1 cellular context compared by ENCODE assay signal in genomic region chr14:26383286-26383685, GRCh38.
A peak's percentile ranks its signal among the peaks of the same experiment; 100 is the strongest.
TF ChIP-seq lines count a peak whose summit lies in the region.

No MANE protein-coding gene starts in this region.

TF ChIP-seq in HepG2, 621 proteins besides CTCF, POLR2A, EP300 and RAD21 (continued from another document):
- TF ChIP-seq DBP (CRISPR knock-in tag; IDR thresholded peaks at IDR 0.05; ENCODE audit: not compliant biosample characterization): no peak
- no peak for TF ChIP-seq MZF1 (CRISPR knock-in tag; IDR thresholded peaks at IDR 0.05; ENCODE audit: borderline replicate concordance)
- no peak for TF ChIP-seq SAFB2 (CRISPR knock-in tag; IDR thresholded peaks at IDR 0.05; ENCODE audit: borderline replicate concordance, low read depth)
- no peak for TF ChIP-seq YY1 (IDR thresholded peaks at IDR 0.05; ENCODE audit: insufficient read depth, insufficient replicate concordance, low read depth, low read length)
- TF ChIP-seq MXI1 (IDR thresholded peaks at IDR 0.05; ENCODE audit: borderline replicate concordance, low read depth, low read length): no peak
- TF ChIP-seq, protein P1, sequence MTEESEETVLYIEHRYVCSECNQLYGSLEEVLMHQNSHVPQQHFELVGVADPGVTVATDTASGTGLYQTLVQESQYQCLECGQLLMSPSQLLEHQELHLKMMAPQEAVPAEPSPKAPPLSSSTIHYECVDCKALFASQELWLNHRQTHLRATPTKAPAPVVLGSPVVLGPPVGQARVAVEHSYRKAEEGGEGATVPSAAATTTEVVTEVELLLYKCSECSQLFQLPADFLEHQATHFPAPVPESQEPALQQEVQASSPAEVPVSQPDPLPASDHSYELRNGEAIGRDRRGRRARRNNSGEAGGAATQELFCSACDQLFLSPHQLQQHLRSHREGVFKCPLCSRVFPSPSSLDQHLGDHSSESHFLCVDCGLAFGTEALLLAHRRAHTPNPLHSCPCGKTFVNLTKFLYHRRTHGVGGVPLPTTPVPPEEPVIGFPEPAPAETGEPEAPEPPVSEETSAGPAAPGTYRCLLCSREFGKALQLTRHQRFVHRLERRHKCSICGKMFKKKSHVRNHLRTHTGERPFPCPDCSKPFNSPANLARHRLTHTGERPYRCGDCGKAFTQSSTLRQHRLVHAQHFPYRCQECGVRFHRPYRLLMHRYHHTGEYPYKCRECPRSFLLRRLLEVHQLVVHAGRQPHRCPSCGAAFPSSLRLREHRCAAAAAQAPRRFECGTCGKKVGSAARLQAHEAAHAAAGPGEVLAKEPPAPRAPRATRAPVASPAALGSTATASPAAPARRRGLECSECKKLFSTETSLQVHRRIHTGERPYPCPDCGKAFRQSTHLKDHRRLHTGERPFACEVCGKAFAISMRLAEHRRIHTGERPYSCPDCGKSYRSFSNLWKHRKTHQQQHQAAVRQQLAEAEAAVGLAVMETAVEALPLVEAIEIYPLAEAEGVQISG (CRISPR knock-in tag; IDR thresholded peaks at IDR 0.05): no peak
- TF ChIP-seq THYN1 (CRISPR knock-in tag; IDR thresholded peaks at IDR 0.05; ENCODE audit: borderline replicate concordance, low read depth): no peak
- TF ChIP-seq ISL2 (CRISPR knock-in tag; IDR thresholded peaks at IDR 0.05): no peak
- TF ChIP-seq RFXANK (CRISPR knock-in tag; IDR thresholded peaks at IDR 0.05): peak; percentile 95
- TF ChIP-seq ZNF460 (CRISPR knock-in tag; IDR thresholded peaks at IDR 0.05; ENCODE audit: borderline replicate concordance): no peak
- TF ChIP-seq RFXAP (CRISPR knock-in tag; IDR thresholded peaks at IDR 0.05; ENCODE audit: borderline replicate concordance): peak; percentile 75; the same call in 1 of the 2 replicates
- no peak for TF ChIP-seq TMF1 (CRISPR knock-in tag; IDR thresholded peaks at IDR 0.05; ENCODE audit: low read depth)
- no peak for TF ChIP-seq SNAI1 (CRISPR knock-in tag; IDR thresholded peaks at IDR 0.05; ENCODE audit: borderline replicate concordance)
- TF ChIP-seq ZNF510 (CRISPR knock-in tag; IDR thresholded peaks at IDR 0.05; ENCODE audit: low read depth): no peak
- 0 out of 2 replicates have a peak, but pooled peaks have one; percentile 5 for TF ChIP-seq FOXA1 (IDR thresholded peaks at IDR 0.05)
- no peak for TF ChIP-seq FOXA1 (CRISPR knock-in tag; IDR thresholded peaks at IDR 0.05)
- TF ChIP-seq, protein P2, sequence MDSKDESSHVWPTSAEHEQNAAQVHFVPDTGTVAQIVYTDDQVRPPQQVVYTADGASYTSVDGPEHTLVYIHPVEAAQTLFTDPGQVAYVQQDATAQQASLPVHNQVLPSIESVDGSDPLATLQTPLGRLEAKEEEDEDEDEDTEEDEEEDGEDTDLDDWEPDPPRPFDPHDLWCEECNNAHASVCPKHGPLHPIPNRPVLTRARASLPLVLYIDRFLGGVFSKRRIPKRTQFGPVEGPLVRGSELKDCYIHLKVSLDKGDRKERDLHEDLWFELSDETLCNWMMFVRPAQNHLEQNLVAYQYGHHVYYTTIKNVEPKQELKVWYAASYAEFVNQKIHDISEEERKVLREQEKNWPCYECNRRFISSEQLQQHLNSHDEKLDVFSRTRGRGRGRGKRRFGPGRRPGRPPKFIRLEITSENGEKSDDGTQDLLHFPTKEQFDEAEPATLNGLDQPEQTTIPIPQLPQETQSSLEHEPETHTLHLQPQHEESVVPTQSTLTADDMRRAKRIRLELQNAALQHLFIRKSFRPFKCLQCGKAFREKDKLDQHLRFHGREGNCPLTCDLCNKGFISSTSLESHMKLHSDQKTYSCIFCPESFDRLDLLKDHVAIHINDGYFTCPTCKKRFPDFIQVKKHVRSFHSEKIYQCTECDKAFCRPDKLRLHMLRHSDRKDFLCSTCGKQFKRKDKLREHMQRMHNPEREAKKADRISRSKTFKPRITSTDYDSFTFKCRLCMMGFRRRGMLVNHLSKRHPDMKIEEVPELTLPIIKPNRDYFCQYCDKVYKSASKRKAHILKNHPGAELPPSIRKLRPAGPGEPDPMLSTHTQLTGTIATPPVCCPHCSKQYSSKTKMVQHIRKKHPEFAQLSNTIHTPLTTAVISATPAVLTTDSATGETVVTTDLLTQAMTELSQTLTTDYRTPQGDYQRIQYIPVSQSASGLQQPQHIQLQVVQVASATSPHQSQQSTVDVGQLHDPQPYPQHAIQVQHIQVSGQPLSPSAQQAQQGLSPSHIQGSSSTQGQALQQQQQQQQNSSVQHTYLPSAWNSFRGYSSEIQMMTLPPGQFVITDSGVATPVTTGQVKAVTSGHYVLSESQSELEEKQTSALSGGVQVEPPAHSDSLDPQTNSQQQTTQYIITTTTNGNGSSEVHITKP (CRISPR knock-in tag; IDR thresholded peaks at IDR 0.05; ENCODE audit: low read depth): no peak
- no peak for TF ChIP-seq ZNF556 (CRISPR knock-in tag; IDR thresholded peaks at IDR 0.05; ENCODE audit: borderline replicate concordance)
- TF ChIP-seq CREM (IDR thresholded peaks at IDR 0.05): no peak
- TF ChIP-seq CREM (CRISPR knock-in tag; IDR thresholded peaks at IDR 0.05): no peak
